Comparison of ENCODE assay signal across 18 cellular contexts in the genomic region with DNA sequence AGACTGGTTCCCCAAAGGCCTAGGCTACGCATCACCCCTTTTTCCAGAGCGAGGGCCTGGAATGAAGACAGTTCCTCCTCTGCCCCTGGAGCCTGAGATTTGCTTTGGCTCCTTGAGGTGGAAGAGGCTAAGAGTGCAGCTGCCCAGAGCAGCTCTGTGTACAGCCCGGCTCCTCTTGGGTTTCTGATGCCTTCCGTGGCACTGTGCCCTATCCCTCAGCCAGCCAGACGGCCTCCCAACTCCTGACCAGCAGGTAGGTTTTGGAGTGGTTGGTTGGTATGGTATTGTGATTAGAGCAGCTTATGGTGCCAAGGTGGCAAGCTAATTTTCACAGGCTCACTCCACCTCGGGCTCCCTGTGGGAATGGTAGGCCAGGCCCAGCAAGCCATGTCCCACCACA.
DNase-seq lines count a peak whose midpoint lies in the region; ATAC-seq and TF ChIP-seq lines count a peak whose summit lies in the region.
"Had no signal": no experiment of that assay in that cellular context is flagged by ENCODE, and none has a peak within 500 bp of the region (broad histone marks: within the 10 kb centered on the region; RNA-seq: fewer than 3 reads in every experiment).

No MANE protein-coding gene starts in this region.

- no peak overlapping the region for H3K14ac ChIP-seq in IMR-90 (replicated peaks; ENCODE audit: low read depth, low read length)

- dilution Hi-C loops in IMR-90 (cut with HindIII; ENCODE audit: low sequenced_read_pairs, unreplicated experiment): no loop called here

- H3K27ac ChIP-seq in IMR-90 (ENCODE audit: insufficient read depth, low read length) (no peak overlapping the region), right atrium auricular region (peak overlapping the region; percentile 23 to 84), colonic mucosa (no peak overlapping the region)
- H3K27ac ChIP-seq: SK-N-MC had no signal

- no peak overlapping the region for H4K8ac ChIP-seq in IMR-90 (ENCODE audit: low read depth in 2 of 2, low read length in 2 of 2)

- peak; percentile 80 for DNase-seq in G401 (ENCODE audit: low spot score)
- no peak for DNase-seq in IMR-90
- no peak for DNase-seq in right atrium auricular region (ENCODE audit: low spot score)
- no peak for DNase-seq in nephron progenitor cell
- no peak for DNase-seq in T-helper 2 cell
- no peak for DNase-seq in colonic mucosa
- DNase-seq in T-cell: no peak
- no peak for DNase-seq in stimulated activated CD4-positive, alpha-beta T cell treated with anti-CD3 and anti-CD28 coated beads, Interleukin-1b, Interleukin-23, amount 100 ng/mL, for 48 hours
- DNase-seq: CD4-positive, CD25-positive, alpha-beta regulatory T cell; DMS53; GF-D8; NCI-H1105 treated with DMSO at 0.1 percent for 48 hours; NCI-H1694; NCI-H2081 treated with DMSO at 0.1 percent for 48 hours; NCI-H2171 treated with DMSO at 0.1 percent for 48 hours; NCI-H526; SHP77 treated with DMSO at 0.1 percent for 48 hours had no signal

- TF ChIP-seq CTCF in IMR-90 (conservative IDR thresholded peaks at IDR 0.05; ENCODE audit: low read depth, low read length) (no peak), right atrium auricular region (IDR thresholded peaks at IDR 0.05) (no peak), nephron progenitor cell (IDR thresholded peaks at IDR 0.05) (no peak), colonic mucosa (IDR thresholded peaks at IDR 0.05) (no peak)

- no peak overlapping the region for H2AFZ ChIP-seq in IMR-90 (replicated peaks; ENCODE audit: low read length, poor library complexity)

- no peak overlapping the region for H2BK20ac ChIP-seq in IMR-90 (ENCODE audit: low read depth, low read length)

- no peak overlapping the region for H3K4ac ChIP-seq in IMR-90 (ENCODE audit: low read depth, low read length)

- no peak overlapping the region for H3K4me3 Mint-ChIP-seq in nephron progenitor cell
- H3K4me3 Mint-ChIP-seq in T-cell: no peak overlapping the region
- H3K4me3 Mint-ChIP-seq: CD4-positive, CD25-positive, alpha-beta regulatory T cell had no signal

- peaks cover 35% of the 10 kb centered on the region for H3K4me1 Mint-ChIP-seq in nephron progenitor cell
- no peaks in the 10 kb centered on the region for H3K4me1 Mint-ChIP-seq in T-cell
- H3K4me1 Mint-ChIP-seq: CD4-positive, CD25-positive, alpha-beta regulatory T cell had no signal

- H3K9me1 ChIP-seq in IMR-90 (ENCODE audit: insufficient read depth, low read length): peaks cover 17% of the 10 kb centered on the region

- in situ Hi-C loops in G401 (cut with HindIII; ENCODE audit: low sequenced_read_pairs) (no loop called here), IMR-90 (cut with MboI; ENCODE audit: low sequenced_read_pairs) (no loop called here)

- no peak overlapping the region for H2BK5ac ChIP-seq in IMR-90 (ENCODE audit: low read depth, low read length, poor library complexity, severe bottlenecking)

- H3K27ac Mint-ChIP-seq in nephron progenitor cell (peak overlapping the region; percentile 85), T-cell (no peak overlapping the region)
- H3K27ac Mint-ChIP-seq: CD4-positive, CD25-positive, alpha-beta regulatory T cell had no signal

- BruUV-seq in IMR-90 (replicated peaks; lab: Mats Ljungman, UMichigan): no TSS peak

- TF ChIP-seq POLR2A in IMR-90 (IDR thresholded peaks at IDR 0.05; ENCODE audit: low read depth, low read length): no peak

- no peak overlapping the region for H3K4me3 ChIP-seq in IMR-90 (ENCODE audit: insufficient read depth, low read depth, low read length)
- no peak overlapping the region for H3K4me3 ChIP-seq in right atrium auricular region
- no peak overlapping the region for H3K4me3 ChIP-seq in colonic mucosa
- H3K4me3 ChIP-seq: SK-N-MC had no signal

- no peak overlapping the region for H3K18ac ChIP-seq in IMR-90 (ENCODE audit: low read depth, low read length)

- H3K36me3 Mint-ChIP-seq in nephron progenitor cell (ENCODE audit: low read depth): peaks cover 42% of the 10 kb centered on the region
- peaks cover 3% of the 10 kb centered on the region for H3K36me3 Mint-ChIP-seq in T-cell
- H3K36me3 Mint-ChIP-seq: CD4-positive, CD25-positive, alpha-beta regulatory T cell had no signal

- H3K23ac ChIP-seq in IMR-90 (ENCODE audit: low read depth, low read length): no peak overlapping the region

- no peaks in the 10 kb centered on the region for H4K20me1 ChIP-seq in IMR-90 (ENCODE audit: insufficient read depth, low read length)

- no peaks in the 10 kb centered on the region for H3K27me3 Mint-ChIP-seq in nephron progenitor cell (ENCODE audit: low read depth, poor library complexity)
- peaks cover 0 to 8% of the 10 kb centered on the region in 2 donors for H3K27me3 Mint-ChIP-seq in T-cell

- H3K9me3 Mint-ChIP-seq in nephron progenitor cell: no peaks in the 10 kb centered on the region
- no peaks in the 10 kb centered on the region for H3K9me3 Mint-ChIP-seq in T-cell

- H3K4me2 ChIP-seq in IMR-90 (ENCODE audit: low read depth, low read length): no peak overlapping the region

- H2AK9ac ChIP-seq in IMR-90 (replicated peaks; ENCODE audit: low read depth, low read length, poor library complexity): no peak overlapping the region

- H4K5ac ChIP-seq in IMR-90 (ENCODE audit: low read depth, low read length): no peak overlapping the region

- no CpG with 5 or more reads among the region's 6 CpGs for WGBS in IMR-90 (ENCODE audit: extremely low coverage in 2 of 2, insufficient read length in 1 of 2), 2 experiments

- H3K4me1 ChIP-seq in IMR-90 (ENCODE audit: control insufficient read depth, insufficient read depth, low read length) (peaks cover 13% of the 10 kb centered on the region), right atrium auricular region (peaks cover 0 to 84% of the 10 kb centered on the region in 2 donors), colonic mucosa (no peaks in the 10 kb centered on the region)

- no peak for TF ChIP-seq RAD21 in IMR-90 (IDR thresholded peaks at IDR 0.05; ENCODE audit: low read length)

- H3K36me3 ChIP-seq in IMR-90 (ENCODE audit: control insufficient read depth, insufficient read depth, low read length) (no peaks in the 10 kb centered on the region), right atrium auricular region (no peaks in the 10 kb centered on the region), colonic mucosa (no peaks in the 10 kb centered on the region)

- no peak overlapping the region for H2BK15ac ChIP-seq in IMR-90 (ENCODE audit: low read depth, low read length)

- CTCF ChIA-PET in IMR-90 (lab: Yijun Ruan, JAX): interaction anchor here (0.6 kb wide), 1 partner anchor 1307 kb away, joined by 6 read pairs; no protein-coding TSS in a partner anchor
- CTCF ChIA-PET in T-cell (lab: Charles Lee): no interaction called here

- H3K27me3 ChIP-seq in IMR-90 (ENCODE audit: control insufficient read depth, insufficient read depth, low read length) (no peaks in the 10 kb centered on the region), right atrium auricular region (no peaks in the 10 kb centered on the region), colonic mucosa (no peaks in the 10 kb centered on the region)

- POLR2A ChIA-PET in IMR-90 (lab: Charles Lee; ENCODE audit: unreplicated experiment): no interaction called here
- POLR2A ChIA-PET in T-cell (lab: Charles Lee): no interaction called here

- H4K91ac ChIP-seq in IMR-90 (ENCODE audit: insufficient read depth, low read depth, low read length): no peak overlapping the region

- H3K79me1 ChIP-seq in IMR-90 (ENCODE audit: low read depth in 1 of 2, low read length in 2 of 2): peaks cover 19 to 43% of the 10 kb centered on the region in 2 experiments

- no peaks in the 10 kb centered on the region for H3K9me3 ChIP-seq in IMR-90 (ENCODE audit: control insufficient read depth, insufficient read depth, low read length)
- no peaks in the 10 kb centered on the region for H3K9me3 ChIP-seq in right atrium auricular region
- H3K9me3 ChIP-seq in colonic mucosa: no peaks in the 10 kb centered on the region

- H3K56ac ChIP-seq in IMR-90 (ENCODE audit: extremely low read depth, insufficient read depth, low read length): no peak overlapping the region

- H2AK5ac ChIP-seq in IMR-90 (ENCODE audit: low read depth, low read length): peak overlapping the region; percentile 16; the same call in 1 of the 2 replicates

- ATAC-seq in IMR-90 (ENCODE audit: low read depth): no peak
- no peak for ATAC-seq in T-cell (replicated peaks in 1 of 4)

- no peak overlapping the region for H2BK120ac ChIP-seq in IMR-90 (ENCODE audit: low read depth, low read length)

- H3K9ac ChIP-seq in IMR-90 (ENCODE audit: low read depth, low read length): no peak overlapping the region
- H3K9ac ChIP-seq in colonic mucosa (ENCODE audit: low read depth in 2 of 2, low read length in 2 of 2): no peak overlapping the region

- intact Hi-C loops in IMR-90 (cut with micrococcal nuclease): no loop called here
- intact Hi-C loops in colonic mucosa (cut with DNase I): no loop called here

TF ChIP-seq in IMR-90, 13 proteins besides CTCF, POLR2A, EP300 and RAD21:
- TF ChIP-seq MXI1 (IDR thresholded peaks at IDR 0.05; ENCODE audit: borderline replicate concordance, low read depth, low read length) (no peak), BHLHE40 (IDR thresholded peaks at IDR 0.05; ENCODE audit: low read depth, low read length) (no peak), RCOR1 (IDR thresholded peaks at IDR 0.05; ENCODE audit: insufficient replicate concordance, low read length) (no peak), RFX5 (IDR thresholded peaks at IDR 0.05; ENCODE audit: low read depth, low read length) (no peak), MAZ (IDR thresholded peaks at IDR 0.05; ENCODE audit: borderline replicate concordance, low read depth, low read length) (no peak), MAFK (IDR thresholded peaks at IDR 0.05; ENCODE audit: low read depth, low read length) (no peak), NFE2L2 (IDR thresholded peaks at IDR 0.05; ENCODE audit: low read depth, low read length) (no peak)
- TF ChIP-seq, protein P1, sequence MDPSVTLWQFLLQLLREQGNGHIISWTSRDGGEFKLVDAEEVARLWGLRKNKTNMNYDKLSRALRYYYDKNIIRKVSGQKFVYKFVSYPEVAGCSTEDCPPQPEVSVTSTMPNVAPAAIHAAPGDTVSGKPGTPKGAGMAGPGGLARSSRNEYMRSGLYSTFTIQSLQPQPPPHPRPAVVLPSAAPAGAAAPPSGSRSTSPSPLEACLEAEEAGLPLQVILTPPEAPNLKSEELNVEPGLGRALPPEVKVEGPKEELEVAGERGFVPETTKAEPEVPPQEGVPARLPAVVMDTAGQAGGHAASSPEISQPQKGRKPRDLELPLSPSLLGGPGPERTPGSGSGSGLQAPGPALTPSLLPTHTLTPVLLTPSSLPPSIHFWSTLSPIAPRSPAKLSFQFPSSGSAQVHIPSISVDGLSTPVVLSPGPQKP (IDR thresholded peaks at IDR 0.05; ENCODE audit: borderline replicate concordance, low read depth, low read length): no peak

Comparison
In these comparisons a context has a peak if more than half of its experiments do, and no peak if none do; other contexts are left out.
1. H3K27ac ChIP-seq: peak in right atrium auricular region (2 of 2); none in IMR-90 (single experiment) and colonic mucosa (single experiment).